ENCODE assay signal across 20 cellular contexts in genomic region chr6:150249261-150249660, GRCh38.
"Had no signal": no experiment of that assay in that cellular context is flagged by ENCODE, and none has a peak within 500 bp of the region (broad histone marks: within the 10 kb centered on the region; RNA-seq: fewer than 3 reads in every experiment).

No MANE protein-coding gene starts in this region.

- H3K27ac ChIP-seq: esophagus muscularis mucosa, left lung, neural progenitor cell, tibial artery had no signal

- H3K9me3 ChIP-seq: left lung, tibial artery had no signal

- H3K4me1 ChIP-seq: left lung, neural progenitor cell, tibial artery had no signal

- ATAC-seq: activated T-cell treated with anti-CD3 and anti-CD28 coated beads, Interleukin-2, amount 50 U/mL, for 4 hours; left lung; naive thymus-derived CD8-positive, alpha-beta T cell; stimulated activated effector memory CD8-positive, alpha-beta T cell treated with anti-CD3 and anti-CD28 coated beads, Interleukin-12 subunit alpha, Interleukin-12 subunit beta, amount 100 ng/mL, for 72 hours; stimulated activated naive CD8-positive, alpha-beta T cell treated with anti-CD3 and anti-CD28 coated beads, Interleukin-15, amount 100 ng/mL, for 72 hours; WTC11 had no signal

- H3K36me3 ChIP-seq: esophagus muscularis mucosa, left lung, neural progenitor cell, tibial artery had no signal

- H3K4me3 ChIP-seq: esophagus muscularis mucosa, left lung, lung, neural progenitor cell, tibial artery had no signal

- DNase-seq: activated CD4-positive, alpha-beta T cell treated with anti-CD3 and anti-CD28 coated beads, Interleukin-2, amount 50 U/mL, for 4 hours; activated CD8-positive, alpha-beta memory T cell treated with anti-CD3 and anti-CD28 coated beads for 24 hours; activated CD8-positive, alpha-beta memory T cell treated with anti-CD3 and anti-CD28 coated beads, Interleukin-2, amount 50 U/mL, for 4 hours; activated naive CD4-positive, alpha-beta T cell; activated T-cell treated with anti-CD3 and anti-CD28 coated beads, Interleukin-2, amount 50 U/mL, for 4 hours; amniotic stem cell; central memory CD4-positive, alpha-beta T cell; effector memory CD4-positive, alpha-beta T cell; left lung; naive thymus-derived CD8-positive, alpha-beta T cell; stimulated activated CD4-positive, alpha-beta T cell treated with anti-CD3 and anti-CD28 coated beads, Interleukin-1b, Interleukin-23, amount 100 ng/mL, for 48 hours; stimulated activated naive CD8-positive, alpha-beta T cell treated with anti-CD3 and anti-CD28 coated beads, Interleukin-15, amount 100 ng/mL, for 72 hours; T-helper 1 cell; T-helper 9 cell; tibial artery had no signal

- H3K27me3 ChIP-seq: left lung, neural progenitor cell, tibial artery had no signal
